Comparison of ENCODE assay signal across 12 cellular contexts in genomic region chr10:15856328-15857000, GRCh38. TPM values are rescaled to one million over a fixed set of nuclear protein-coding genes. Genes with fewer than 3 reads are reported as not detected.
DNase-seq lines count a peak whose midpoint lies in the region; ATAC-seq, FAIRE-seq and TF ChIP-seq lines count a peak whose summit lies in the region.
"Had no signal": no experiment of that assay in that cellular context is flagged by ENCODE, and none has a peak within 500 bp of the region (broad histone marks: within the 10 kb centered on the region; RNA-seq: fewer than 3 reads in every experiment).

No MANE protein-coding gene starts in this region.

- H3K27ac Mint-ChIP-seq in nephron progenitor cell: no peak overlapping the region

- RAD21 ChIA-PET in GM12878 (lab: Charles Lee; ENCODE audit: unreplicated experiment): interaction anchor here (1.3 kb wide), 1 partner anchor 16 kb away, joined by 3 read pairs; no protein-coding TSS in a partner anchor

- no peaks in the 10 kb centered on the region for H3K27me3 Mint-ChIP-seq in nephron progenitor cell (ENCODE audit: low read depth, poor library complexity)

- peaks cover 43% of the 10 kb centered on the region for H4K20me1 ChIP-seq in Loucy (ENCODE audit: insufficient read depth, low read length, poor library complexity, severe bottlenecking)
- no peaks in the 10 kb centered on the region for H4K20me1 ChIP-seq in GM12878 (ENCODE audit: control insufficient read depth, insufficient read depth)

- SMC1A ChIA-PET in GM12878 (lab: Charles Lee; ENCODE audit: uncharacterized antibody, unreplicated experiment): interaction anchor here (1.1 to 2.1 kb wide), 3 partner anchors 13 to 18 kb away, joined by 3 to 9 read pairs (median 4); no protein-coding TSS in a partner anchor

- H3K9ac ChIP-seq in Loucy (ENCODE audit: low read depth, low read length, poor library complexity, severe bottlenecking) (peak overlapping the region; percentile 85), GM12878 (ENCODE audit: control insufficient read depth, insufficient read depth, low read length) (no peak overlapping the region)

- H3K27me3 ChIP-seq in Loucy (ENCODE audit: insufficient read depth, low read length, poor library complexity, severe bottlenecking) (peaks cover 11% of the 10 kb centered on the region), GM12878 (replicated peaks in 1 of 2; ENCODE audit: control insufficient read depth in 2 of 2, insufficient read depth in 2 of 2, low read length in 1 of 2) (no peaks in the 10 kb centered on the region)
- H3K27me3 ChIP-seq: stomach had no signal

- WGBS in GM12878 (ENCODE audit: insufficient coverage, insufficient replicate concordance, low lambda C conversion rate, missing lambda C conversion rate): 98% methylated on average over 4 of the region's 4 CpGs

- H3K4me2 ChIP-seq in Loucy (ENCODE audit: low read depth, low read length, poor library complexity, severe bottlenecking): peak overlapping the region; percentile 91
- peak overlapping the region; percentile 39 for H3K4me2 ChIP-seq in GM12878 (ENCODE audit: control insufficient read depth, insufficient read depth)

- H3K4me1 ChIP-seq in Loucy (ENCODE audit: insufficient read depth, low read length, poor library complexity, severe bottlenecking) (peaks cover 62% of the 10 kb centered on the region), GM12878 (ENCODE audit: control insufficient read depth, insufficient read depth, low read length) (peaks cover 3% of the 10 kb centered on the region; the same call in 1 of the 2 replicates)

- TF ChIP-seq CTCF in Loucy (conservative IDR thresholded peaks at IDR 0.05; ENCODE audit: low read length) (no peak), GM12878 (IDR thresholded peaks at IDR 0.05 in 2 of 3, conservative IDR thresholded peaks at IDR 0.05 in 1 of 3; ENCODE audit: control insufficient read depth in 2 of 3, extremely low read depth in 1 of 3, insufficient read depth in 1 of 3, low read depth in 3 of 3, low read length in 3 of 3) (no peak), nephron progenitor cell (IDR thresholded peaks at IDR 0.05) (no peak)

- peak overlapping the region; percentile 91 for H3K4me3 ChIP-seq in Loucy (ENCODE audit: low read length, poor library complexity, severe bottlenecking)
- 0 out of 2 replicates have a peak overlapping the region, but pooled peaks have one; percentile 23 for H3K4me3 ChIP-seq in GM12878
- H3K4me3 ChIP-seq: stomach had no signal

- in situ Hi-C loops in GM12878 (cut with MboI): no loop called here

- POLR2A ChIA-PET in GM12878 (lab: Charles Lee): interaction anchor here (1.6 kb wide), 1 partner anchor 9 kb away, joined by 3 read pairs; no protein-coding TSS in a partner anchor

- H3K27ac ChIP-seq in GM12878 (ENCODE audit: control insufficient read depth, insufficient read depth): no peak overlapping the region
- H3K27ac ChIP-seq: stomach had no signal

- 0 out of 2 replicates have a peak, but pooled peaks cover 5% of the 10 kb centered on the region for H3F3A ChIP-seq in Loucy (ENCODE audit: low read depth)

- intact Hi-C loops in GM12878 (cut with micrococcal nuclease; ENCODE audit: unreplicated experiment): no loop called here

- TF ChIP-seq POLR2A in GM12878 (IDR thresholded peaks at IDR 0.05; ENCODE audit: low read depth, low read length): no peak

- H3K36me3 ChIP-seq in Loucy (ENCODE audit: insufficient read depth, low read length) (no peaks in the 10 kb centered on the region), GM12878 (ENCODE audit: control insufficient read depth in 2 of 2, insufficient read depth in 2 of 2, low read length in 1 of 2) (peaks cover 0 to 7% of the 10 kb centered on the region in 2 experiments; a peak in 2 of 4 replicates)
- H3K36me3 ChIP-seq: stomach had no signal

- no peak for TF ChIP-seq EP300 in GM12878 (IDR thresholded peaks at IDR 0.05; ENCODE audit: borderline replicate concordance in 1 of 2, control insufficient read depth in 1 of 2, low read depth in 2 of 2, low read length in 2 of 2)

- H2AFZ ChIP-seq in Loucy (ENCODE audit: low read length) (no peak overlapping the region), GM12878 (ENCODE audit: control insufficient read depth, low read depth, low read length) (no peak overlapping the region)

- peaks cover 83% of the 10 kb centered on the region for H3K79me2 ChIP-seq in Loucy (ENCODE audit: insufficient read depth, low read length)
- H3K79me2 ChIP-seq in GM12878 (ENCODE audit: control insufficient read depth, insufficient read depth, low read length): peaks cover 51% of the 10 kb centered on the region

- no peaks in the 10 kb centered on the region for H3K9me3 ChIP-seq in Loucy (ENCODE audit: insufficient read depth, low read depth, low read length)
- H3K9me3 ChIP-seq in GM12878 (replicated peaks; ENCODE audit: control insufficient read depth, insufficient read depth, low read length): peaks cover 10% of the 10 kb centered on the region
- H3K9me3 ChIP-seq: stomach had no signal

- no TSS peak for BruUV-seq in GM12878 (replicated peaks; lab: Mats Ljungman, UMichigan)

- TF ChIP-seq RAD21 in GM12878 (IDR thresholded peaks at IDR 0.05; ENCODE audit: insufficient read depth, low read depth, low read length): no peak

- no peak for FAIRE-seq in GM12878 (lab: Jason Lieb, UNC)
- FAIRE-seq: bronchial epithelial cell had no signal

- CTCF ChIA-PET in GM12878 (lab: Yijun Ruan, JAX): interaction anchor here (0.8 to 2.0 kb wide), 4 partner anchors 12 to 956 kb away, joined by 3 to 5 read pairs (median 4); no protein-coding TSS in a partner anchor

- peak; percentile 20; the same call in 2 of the 3 replicates for ATAC-seq in GM12878

- peaks cover 46% of the 10 kb centered on the region for H3K4me1 Mint-ChIP-seq in nephron progenitor cell

- peaks cover 39% of the 10 kb centered on the region for H3K36me3 Mint-ChIP-seq in nephron progenitor cell (ENCODE audit: low read depth)

- DNase-seq in ELF-1 (ENCODE audit: low read depth, low spot score): peak; percentile 44
- no peak for DNase-seq in GM12878 (ENCODE audit: low read depth, low spot score)
- no peak for DNase-seq in nephron progenitor cell
- no peak for DNase-seq in T1000 (lab: John Stamatoyannopoulos, UW)
- no peak for DNase-seq in D341Med (ENCODE audit: low spot score)
- no peak for DNase-seq in NCI-H510A treated with DMSO at 0.1 percent for 48 hours (lab: John Stamatoyannopoulos, UW)
- DNase-seq: activated CD4-positive, alpha-beta T cell treated with anti-CD3 and anti-CD28 coated beads, Interleukin-2, amount 50 U/mL, for 48 hours; Karpas-422; NCI-H2081; stomach had no signal

- peak overlapping the region; percentile 5 for H3K4me3 Mint-ChIP-seq in nephron progenitor cell

- peaks cover 25% of the 10 kb centered on the region for H3K9me3 Mint-ChIP-seq in nephron progenitor cell

- no peaks in the 10 kb centered on the region for H3K9me2 ChIP-seq in Loucy (replicated peaks; ENCODE audit: low read depth, low read length)

TF ChIP-seq in GM12878, 131 proteins besides CTCF, POLR2A, EP300 and RAD21 (continues in another document):
- TF ChIP-seq MTA3 (IDR thresholded peaks at IDR 0.05; ENCODE audit: borderline replicate concordance, low read length): no peak
- TF ChIP-seq SMAD1 (IDR thresholded peaks at IDR 0.05; ENCODE audit: low read depth, partially characterized antibody): no peak
- TF ChIP-seq PRDM15 (CRISPR knock-in tag; IDR thresholded peaks at IDR 0.05): no peak

RNA-seq across cellular contexts. Expression of gene MINDY3, which starts 3.8 kb away (rescaled TPM):
- 78.8 and 81.4 TPM in 2 replicates for total RNA-seq in GM12878 (2013; cell fraction: nucleolus; rRNA removed)
- total RNA-seq in GM12878 (2014; rRNA removed) (14.6 and 14.8 TPM in 2 replicates), GM12878 (2014; rRNA removed; fragmentation: Illumina TruSeq; extraction: Trizol) (22.9 and 23.6 TPM in 2 replicates), GM12878 (2021) (13.9 and 14.6 TPM in 2 replicates)
- 4.5 TPM for polyA plus RNA-seq in GM12878 (2011; ENCODE audit: low read depth)
- polyA plus RNA-seq in GM12878 (2011; rRNA removed) (20.5 and 28.2 TPM in 2 replicates), GM12878 (2014; fragmentation: Illumina TruSeq; extraction: Trizol) (19.3 and 22.1 TPM in 2 replicates), GM12878 (2014; fragmentation: Nextera tagmentation; extraction: Ambion mirVana) (10 to 100 TPM; 12.0 to 15.4 TPM), GM12878 (2014; rRNA removed) (10.3 and 13.7 TPM in 2 replicates), GM12878 (2016; fragmentation: Nextera tagmentation; extraction: Ambion mirVana) (10 to 100 TPM; 16.1 to 17.9 TPM)
- polyA plus RNA-seq in GM12878 (2011; cell fraction: cytosol; rRNA removed): 5.6 and 6.1 TPM in 2 replicates
- 35.5 and 40.2 TPM in 2 replicates for polyA plus RNA-seq in GM12878 (2011; cell fraction: nucleus; rRNA removed)
- 11.0 and 11.4 TPM in 2 replicates for polyA plus RNA-seq in GM12878 (2012)
- 10.8 and 12.8 TPM in 2 replicates for polyA minus RNA-seq in GM12878 (2011; rRNA and poly(A)+ RNA removed)
- 2.9 and 7.0 TPM in 2 replicates for polyA minus RNA-seq in GM12878 (2011; cell fraction: cytosol; rRNA and poly(A)+ RNA removed)
- 33.9 and 41.4 TPM in 2 replicates for polyA minus RNA-seq in GM12878 (2011; cell fraction: nucleus; rRNA and poly(A)+ RNA removed)
